Comparison of ENCODE assay signal across 9 cellular contexts in genomic region chr6:26555505-26556262, GRCh38. TPM values are rescaled to one million over a fixed set of nuclear protein-coding genes. Genes with fewer than 3 reads are reported as not detected.
DNase-seq lines count a peak whose midpoint lies in the region; ATAC-seq and TF ChIP-seq lines count a peak whose summit lies in the region.
"Had no signal": no experiment of that assay in that cellular context is flagged by ENCODE, and none has a peak within 500 bp of the region (broad histone marks: within the 10 kb centered on the region; RNA-seq: fewer than 3 reads in every experiment).

No MANE protein-coding gene starts in this region.

- DNase-seq in CD4-positive, alpha-beta T cell, result no peak
- DNase-seq in KBM-7, result peak; percentile 46
- DNase-seq in activated T-helper 2 cell treated with anti-CD3 and anti-CD28 coated beads, Interferon-gamma antibody, Interleukin-2, Interleukin-4, amounts not matched to agents 10 μg/mL and 5 μg/mL and 100 μg/mL, durations not matched to agents 14 hours and 24 hours and 36 hours (ENCODE audit: low spot score), result no peak
- DNase-seq in mesenchymal stem cell, result peak; percentile 76
- no peak for DNase-seq in esophagus muscularis mucosa (ENCODE audit: extremely low spot score)
- DNase-seq in GF-D8 (lab: John Stamatoyannopoulos, UW), result no peak
- DNase-seq: NCI-H1436 treated with DMSO at 0.1 percent for 48 hours had no signal

- peak overlapping the region; percentile 41 for H3K4me2 ChIP-seq in mesenchymal stem cell (ENCODE audit: low read length, poor library complexity, severe bottlenecking)

- H3K4me3 ChIP-seq in mesenchymal stem cell (ENCODE audit: insufficient read depth in 1 of 2, low read depth in 1 of 2, low read length in 2 of 2), result peak overlapping the region in 1 of 2 experiments; percentile 76
- H3K4me3 ChIP-seq in esophagus muscularis mucosa, result peak overlapping the region in 1 of 4 donors; percentile 59

- H3K4me1 Mint-ChIP-seq in CD4-positive, alpha-beta T cell (ENCODE audit: low read depth), result peaks cover 18% of the 10 kb centered on the region
- H3K4me1 Mint-ChIP-seq in activated T-helper 2 cell treated with anti-CD3 and anti-CD28 coated beads, Interferon-gamma antibody, Interleukin-2, Interleukin-4, amounts not matched to agents 10 μg/mL and 5 μg/mL and 100 μg/mL, durations not matched to agents 14 hours and 24 hours and 36 hours (ENCODE audit: low read depth), result peaks cover 15% of the 10 kb centered on the region

- peaks cover 10% of the 10 kb centered on the region for H3K36me3 Mint-ChIP-seq in CD4-positive, alpha-beta T cell (ENCODE audit: low read depth)
- H3K36me3 Mint-ChIP-seq in activated T-helper 2 cell treated with anti-CD3 and anti-CD28 coated beads, Interferon-gamma antibody, Interleukin-2, Interleukin-4, amounts not matched to agents 10 μg/mL and 5 μg/mL and 100 μg/mL, durations not matched to agents 14 hours and 24 hours and 36 hours (ENCODE audit: low read depth), result no peaks in the 10 kb centered on the region

- H3K27me3 ChIP-seq in CD4-positive, alpha-beta T cell (ENCODE audit: control insufficient read depth, insufficient read depth, low read length), result no peaks in the 10 kb centered on the region
- H3K27me3 ChIP-seq in mesenchymal stem cell (ENCODE audit: control insufficient read depth in 1 of 2, insufficient read depth in 1 of 2, low read length in 2 of 2) (no peaks in the 10 kb centered on the region), esophagus muscularis mucosa (no peaks in the 10 kb centered on the region)

- peak overlapping the region; percentile 83 for H3K4me3 Mint-ChIP-seq in CD4-positive, alpha-beta T cell
- peak overlapping the region; percentile 67 for H3K4me3 Mint-ChIP-seq in activated T-helper 2 cell treated with anti-CD3 and anti-CD28 coated beads, Interferon-gamma antibody, Interleukin-2, Interleukin-4, amounts not matched to agents 10 μg/mL and 5 μg/mL and 100 μg/mL, durations not matched to agents 14 hours and 24 hours and 36 hours (ENCODE audit: low read depth)

- CTCF ChIA-PET in CD4-positive, alpha-beta T cell (lab: Charles Lee), result interaction anchor here (0.8 to 1.7 kb wide), 3 partner anchors 11 to 214 kb away, joined by 3 to 4 read pairs (median 4); no protein-coding TSS in a partner anchor

- no peak overlapping the region for H2BK5ac ChIP-seq in mesenchymal stem cell (ENCODE audit: low read depth, low read length, poor library complexity, severe bottlenecking)

- no peak overlapping the region for H2BK120ac ChIP-seq in mesenchymal stem cell (ENCODE audit: low read depth, low read length)

- WGBS in mesenchymal stem cell, result 7% methylated on average over 10 of the region's 19 CpGs
- WGBS in esophagus muscularis mucosa, result 52% methylated on average over 19 of the region's 19 CpGs

- H3K4ac ChIP-seq in mesenchymal stem cell (ENCODE audit: low read depth in 1 of 2, low read length in 2 of 2), result peak overlapping the region in 1 of 2 experiments; percentile 26

- no peak for TF ChIP-seq CTCF in CD4-positive, alpha-beta T cell (IDR thresholded peaks at IDR 0.05)
- TF ChIP-seq CTCF in esophagus muscularis mucosa (IDR thresholded peaks at IDR 0.05), result no peak

- H3K36me3 ChIP-seq in mesenchymal stem cell (ENCODE audit: control insufficient read depth in 1 of 2, insufficient read depth in 2 of 2, low read depth in 1 of 2, low read length in 2 of 2) (no peaks in the 10 kb centered on the region), esophagus muscularis mucosa (no peaks in the 10 kb centered on the region)

- peak overlapping the region; percentile 85 for H3K27ac Mint-ChIP-seq in CD4-positive, alpha-beta T cell
- H3K27ac Mint-ChIP-seq in activated T-helper 2 cell treated with anti-CD3 and anti-CD28 coated beads, Interferon-gamma antibody, Interleukin-2, Interleukin-4, amounts not matched to agents 10 μg/mL and 5 μg/mL and 100 μg/mL, durations not matched to agents 14 hours and 24 hours and 36 hours, result peak overlapping the region; percentile 64

- ATAC-seq in CD4-positive, alpha-beta T cell (ENCODE audit: poor library complexity), result no peak
- ATAC-seq in HG03565 (IDR thresholded peaks at IDR 0.05; ENCODE audit: unreplicated experiment) (no peak), GM18873 (IDR thresholded peaks at IDR 0.05; ENCODE audit: low FRiP score, unreplicated experiment) (no peak)

- in situ Hi-C loops in KBM-7 (cut with MboI; ENCODE audit: low pct_unique_long_range_greater_than_20kb, low sequenced_read_pairs), result no loop called here

- H3K9me3 ChIP-seq in CD4-positive, alpha-beta T cell (ENCODE audit: control insufficient read depth, low read length), result no peaks in the 10 kb centered on the region
- no peaks in the 10 kb centered on the region for H3K9me3 ChIP-seq in mesenchymal stem cell (ENCODE audit: control insufficient read depth, low read length)
- H3K9me3 ChIP-seq in esophagus muscularis mucosa, result no peaks in the 10 kb centered on the region

- H3K27me3 Mint-ChIP-seq in CD4-positive, alpha-beta T cell, result peaks cover 8% of the 10 kb centered on the region
- H3K27me3 Mint-ChIP-seq in activated T-helper 2 cell treated with anti-CD3 and anti-CD28 coated beads, Interferon-gamma antibody, Interleukin-2, Interleukin-4, amounts not matched to agents 10 μg/mL and 5 μg/mL and 100 μg/mL, durations not matched to agents 14 hours and 24 hours and 36 hours (ENCODE audit: low read depth), result no peaks in the 10 kb centered on the region

- peak overlapping the region; percentile 83 for H3K9ac ChIP-seq in mesenchymal stem cell (ENCODE audit: low read length)

- H3K14ac ChIP-seq in mesenchymal stem cell (ENCODE audit: low read length in 2 of 2), result no peak overlapping the region

- no peak overlapping the region for H4K91ac ChIP-seq in mesenchymal stem cell (ENCODE audit: low read length)

- H2AFZ ChIP-seq in mesenchymal stem cell (ENCODE audit: low read depth, low read length), result peak overlapping the region; percentile 85

- intact Hi-C loops in CD4-positive, alpha-beta T cell (cut with DNase I, micrococcal nuclease), result loop anchor here in 1 of 2 experiments (2.0 kb wide), 1 partner anchor 33 kb away; no protein-coding TSS in a partner anchor
- intact Hi-C loops in activated T-helper 2 cell treated with anti-CD3 and anti-CD28 coated beads, Interferon-gamma antibody, Interleukin-2, Interleukin-4, amounts not matched to agents 10 μg/mL and 5 μg/mL and 100 μg/mL, durations not matched to agents 14 hours and 24 hours and 36 hours (cut with micrococcal nuclease), result loop anchor here (2.0 to 5.0 kb wide), 4 partner anchors 42 to 243 kb away; partner anchors contain the start of gene ABT1
- intact Hi-C loops in esophagus muscularis mucosa (cut with DNase I), result no loop called here

- no peak overlapping the region for H2BK15ac ChIP-seq in mesenchymal stem cell (ENCODE audit: low read depth, poor library complexity, severe bottlenecking)

- no peak overlapping the region for H3K27ac ChIP-seq in CD4-positive, alpha-beta T cell (ENCODE audit: low read depth, low read length)
- H3K27ac ChIP-seq in mesenchymal stem cell (ENCODE audit: low read length, poor library complexity, severe bottlenecking) (peak overlapping the region; percentile 43), esophagus muscularis mucosa (replicated peaks in 1 of 4) (peak overlapping the region in 1 of 4 donors; percentile 84)

- H2BK12ac ChIP-seq in mesenchymal stem cell (ENCODE audit: low read length in 2 of 2), result no peak overlapping the region

- H3K9me3 Mint-ChIP-seq in CD4-positive, alpha-beta T cell, result no peaks in the 10 kb centered on the region
- H3K9me3 Mint-ChIP-seq in activated T-helper 2 cell treated with anti-CD3 and anti-CD28 coated beads, Interferon-gamma antibody, Interleukin-2, Interleukin-4, amounts not matched to agents 10 μg/mL and 5 μg/mL and 100 μg/mL, durations not matched to agents 14 hours and 24 hours and 36 hours, result no peaks in the 10 kb centered on the region

- no peak for TF ChIP-seq EP300 in esophagus muscularis mucosa (IDR thresholded peaks at IDR 0.05)

- POLR2A ChIA-PET in CD4-positive, alpha-beta T cell (lab: Charles Lee), result interaction anchor here (1.0 to 7.2 kb wide), 13 partner anchors 13 to 578 kb away, joined by 3 to 113 read pairs (median 12); partner anchors contain the start of gene HMGN4

- H4K8ac ChIP-seq in mesenchymal stem cell (ENCODE audit: low read length), result no peak overlapping the region

- no peak overlapping the region for H2AK5ac ChIP-seq in mesenchymal stem cell (ENCODE audit: low read length, severe bottlenecking)

- no peaks in the 10 kb centered on the region for H3K79me1 ChIP-seq in mesenchymal stem cell (replicated peaks; ENCODE audit: low read length, poor library complexity, severe bottlenecking)

- no peak overlapping the region for H3K18ac ChIP-seq in mesenchymal stem cell (ENCODE audit: low read depth in 1 of 2, low read length in 2 of 2)

- H3K23ac ChIP-seq in mesenchymal stem cell (ENCODE audit: low read length in 2 of 2), result no peak overlapping the region

- no peak for TF ChIP-seq POLR2A in esophagus muscularis mucosa (IDR thresholded peaks at IDR 0.05; ENCODE audit: low read depth)

- peaks cover 2% of the 10 kb centered on the region for H3K4me1 ChIP-seq in mesenchymal stem cell (ENCODE audit: control insufficient read depth, insufficient read depth, low read depth, low read length)
- peaks cover 0 to 19% (median 12%) of the 10 kb centered on the region in 4 donors for H3K4me1 ChIP-seq in esophagus muscularis mucosa

RNA-seq across cellular contexts. Expression of gene HMGN4, which starts 17.5 kb away (rescaled TPM):
- 10 to 100 TPM; 22.7 to 24.8 TPM for total RNA-seq in CD4-positive, alpha-beta T cell
- total RNA-seq in activated T-helper 2 cell treated with anti-CD3 and anti-CD28 coated beads, Interferon-gamma antibody, Interleukin-2, Interleukin-4, amounts not matched to agents 10 μg/mL and 5 μg/mL and 100 μg/mL, durations not matched to agents 14 hours and 24 hours and 36 hours, result 92.2 and 99.4 TPM in 2 replicates
- polyA plus RNA-seq in mesenchymal stem cell (2013, experiment 1 of 2), result 34.2 TPM
- 32.7 TPM for polyA plus RNA-seq in mesenchymal stem cell (2013, experiment 2 of 2)
- 100 to 1,000 TPM in 1 of 4 donors, 10 to 100 TPM in 3; 80.2 to 117 (median 86.5) TPM for total RNA-seq in esophagus muscularis mucosa

RNA-seq across cellular contexts. Expression of gene ABT1, which starts 41.1 kb away (rescaled TPM):
- 10 to 100 TPM; 39.8 to 40.4 TPM for total RNA-seq in CD4-positive, alpha-beta T cell
- 28.2 and 29.9 TPM in 2 replicates for total RNA-seq in activated T-helper 2 cell treated with anti-CD3 and anti-CD28 coated beads, Interferon-gamma antibody, Interleukin-2, Interleukin-4, amounts not matched to agents 10 μg/mL and 5 μg/mL and 100 μg/mL, durations not matched to agents 14 hours and 24 hours and 36 hours
- 15.1 TPM for polyA plus RNA-seq in mesenchymal stem cell (2013, experiment 1 of 2)
- polyA plus RNA-seq in mesenchymal stem cell (2013, experiment 2 of 2), result 15.5 TPM
- 10 to 100 TPM; 13.3 to 18.2 (median 16.1) TPM for total RNA-seq in esophagus muscularis mucosa

RNA-seq across cellular contexts. Expression of gene BTN1A1, which starts 55.6 kb away (rescaled TPM):
- total RNA-seq in CD4-positive, alpha-beta T cell, result not detected
- total RNA-seq in activated T-helper 2 cell treated with anti-CD3 and anti-CD28 coated beads, Interferon-gamma antibody, Interleukin-2, Interleukin-4, amounts not matched to agents 10 μg/mL and 5 μg/mL and 100 μg/mL, durations not matched to agents 14 hours and 24 hours and 36 hours, result not detected in 2 replicates
- not detected for polyA plus RNA-seq in mesenchymal stem cell (2013, experiment 1 of 2)
- not detected for polyA plus RNA-seq in mesenchymal stem cell (2013, experiment 2 of 2)
- total RNA-seq in esophagus muscularis mucosa, result not detected

Comparison
In these comparisons a context has a peak if more than half of its experiments do, and no peak if none do; other contexts are left out.
1. DNase-seq: peak in KBM-7 (single experiment) and mesenchymal stem cell (single experiment); none in CD4-positive, alpha-beta T cell (0 of 10), activated T-helper 2 cell treated with anti-CD3 and anti-CD28 coated beads, Interferon-gamma antibody, Interleukin-2, Interleukin-4, amounts not matched to agents 10 μg/mL and 5 μg/mL and 100 μg/mL, durations not matched to agents 14 hours and 24 hours and 36 hours (single experiment), esophagus muscularis mucosa (single experiment) and GF-D8 (single experiment).